2 cellular contexts compared by ENCODE assay signal in genomic region chr7:727806-728460, GRCh38.
TF ChIP-seq lines count a peak whose summit lies in the region.

No MANE protein-coding gene starts in this region.

TF ChIP-seq in HEK293, 187 proteins besides CTCF, POLR2A, EP300 and RAD21:
- TF ChIP-seq ZNF362 (tag by site-specific recombination; IDR thresholded peaks at IDR 0.05), result no peak
- TF ChIP-seq SP2 (tag by site-specific recombination; IDR thresholded peaks at IDR 0.05), result 0 out of 2 replicates have a peak, but pooled peaks have one; percentile 8
- TF ChIP-seq GLIS2 (tag by site-specific recombination; IDR thresholded peaks at IDR 0.05), result no peak
- no peak for TF ChIP-seq GFI1B (tag by site-specific recombination; IDR thresholded peaks at IDR 0.05)
- TF ChIP-seq ZNF544 (tag by site-specific recombination; IDR thresholded peaks at IDR 0.05), result no peak
- peak; percentile 71 for TF ChIP-seq ZFHX2 (tag by site-specific recombination; conservative IDR thresholded peaks at IDR 0.05)
- no peak for TF ChIP-seq ZNF664 (tag by site-specific recombination; IDR thresholded peaks at IDR 0.05)
- TF ChIP-seq ZNF596 (tag by site-specific recombination; IDR thresholded peaks at IDR 0.05), result no peak
- TF ChIP-seq ZNF426 (tag by site-specific recombination; IDR thresholded peaks at IDR 0.05), result no peak
- TF ChIP-seq BCL6B (tag by site-specific recombination; IDR thresholded peaks at IDR 0.05), result no peak
- TF ChIP-seq ZBTB20 (tag by site-specific recombination; IDR thresholded peaks at IDR 0.05), result no peak
- TF ChIP-seq ZNF658 (tag by site-specific recombination; IDR thresholded peaks at IDR 0.05), result no peak
- peak; percentile 64 for TF ChIP-seq EGR2 (tag by site-specific recombination; IDR thresholded peaks at IDR 0.05; ENCODE audit: low read depth)
- TF ChIP-seq FEZF1 (tag by site-specific recombination; IDR thresholded peaks at IDR 0.05), result no peak
- no peak for TF ChIP-seq PATZ1 (tag by site-specific recombination; IDR thresholded peaks at IDR 0.05)
- 0 out of 2 replicates have a peak, but pooled peaks have one; percentile 11 for TF ChIP-seq ZNF341 (tag by site-specific recombination; IDR thresholded peaks at IDR 0.05; ENCODE audit: low read depth)
- 0 out of 2 replicates have a peak, but pooled peaks have one; percentile 25 for TF ChIP-seq ZBTB17 (tag by site-specific recombination; IDR thresholded peaks at IDR 0.05)
- TF ChIP-seq SP3 (tag by site-specific recombination; IDR thresholded peaks at IDR 0.05), result no peak
- peak; percentile 23; the same call in 1 of the 2 replicates for TF ChIP-seq ZNF600 (tag by site-specific recombination; IDR thresholded peaks at IDR 0.05)
- TF ChIP-seq ZIC2 (tag by site-specific recombination; IDR thresholded peaks at IDR 0.05), result peak; percentile 43; the same call in 1 of the 2 replicates

TF ChIP-seq in GM12878, 131 proteins besides CTCF, POLR2A, EP300 and RAD21:
- no peak for TF ChIP-seq ASH2L (IDR thresholded peaks at IDR 0.05; ENCODE audit: borderline replicate concordance, low read depth)
- no peak for TF ChIP-seq CREM (IDR thresholded peaks at IDR 0.05; ENCODE audit: low read depth)
- peak; percentile 34; the same call in 1 of the 2 replicates for TF ChIP-seq IKZF1 (conservative IDR thresholded peaks at IDR 0.05)
- no peak for TF ChIP-seq ZBTB33 (IDR thresholded peaks at IDR 0.05)
